ENCODE assay signal across 9 cellular contexts in genomic region chr13:100506154-100506553, GRCh38.
A peak's percentile ranks its signal among the peaks of the same experiment; 100 is the strongest.
DNase-seq lines count a peak whose midpoint lies in the region; ATAC-seq and TF ChIP-seq lines count a peak whose summit lies in the region.
"Had no signal": no experiment of that assay in that cellular context is flagged by ENCODE, and none has a peak within 500 bp of the region (broad histone marks: within the 10 kb centered on the region; RNA-seq: fewer than 3 reads in every experiment).

No MANE protein-coding gene starts in this region.

- H3K27ac ChIP-seq in substantia nigra (ENCODE audit: low read depth, low read length, poor library complexity, severe bottlenecking) (no peak overlapping the region), esophagus squamous epithelium (no peak overlapping the region)
- H3K27ac ChIP-seq: 22Rv1 had no signal

- H3K9me3 Mint-ChIP-seq in activated T-helper 17 cell treated with anti-CD3 and anti-CD28 coated beads, Interleukin-2, amount 50 U/mL, for 72 hours, result no peaks in the 10 kb centered on the region

- no peak for TF ChIP-seq CTCF in esophagus squamous epithelium (IDR thresholded peaks at IDR 0.05)

- 88 to 91% methylated on average over 9 to 15 of the region's 15 CpGs for WGBS in esophagus squamous epithelium, 2 donors

- H3K27me3 ChIP-seq in esophagus squamous epithelium, result no peaks in the 10 kb centered on the region

- TF ChIP-seq POLR2A in esophagus squamous epithelium (IDR thresholded peaks at IDR 0.05), result no peak

- peak overlapping the region; percentile 46 for H3K27ac Mint-ChIP-seq in activated T-helper 17 cell treated with anti-CD3 and anti-CD28 coated beads, Interleukin-2, amount 50 U/mL, for 72 hours

- peak overlapping the region in 1 of 4 donors; percentile 15 for H3K4me3 ChIP-seq in esophagus squamous epithelium

- DNase-seq in NCI-H146 (lab: John Stamatoyannopoulos, UW) (peak; percentile 28), NCI-H146 treated with DMSO at 0.1 percent for 48 hours (lab: John Stamatoyannopoulos, UW; ENCODE audit: unreplicated experiment) (no peak), NCI-H2196 treated with DMSO at 0.1 percent for 48 hours (lab: John Stamatoyannopoulos, UW; ENCODE audit: unreplicated experiment) (no peak), substantia nigra (lab: John Stamatoyannopoulos, UW) (no peak), esophagus squamous epithelium (lab: John Stamatoyannopoulos, UW) (no peak)
- peak; percentile 59 for DNase-seq in stimulated activated CD8-positive, alpha-beta memory T cell treated with anti-CD3 and anti-CD28 coated beads, Interleukin-4, amount 100 ng/mL, for 48 hours

- intact Hi-C loops in esophagus squamous epithelium (cut with DNase I), result no loop called here

- H3K4me1 ChIP-seq in esophagus squamous epithelium, result no peaks in the 10 kb centered on the region

- H3K4me1 Mint-ChIP-seq in activated T-helper 17 cell treated with anti-CD3 and anti-CD28 coated beads, Interleukin-2, amount 50 U/mL, for 72 hours, result peaks cover 19% of the 10 kb centered on the region

- peaks cover 9% of the 10 kb centered on the region for H3K27me3 Mint-ChIP-seq in activated T-helper 17 cell treated with anti-CD3 and anti-CD28 coated beads, Interleukin-2, amount 50 U/mL, for 72 hours

- ATAC-seq in HG03280 (IDR thresholded peaks at IDR 0.05; ENCODE audit: unreplicated experiment), result peak; percentile 70
- peak; percentile 90 for ATAC-seq in activated T-helper 17 cell treated with anti-CD3 and anti-CD28 coated beads, Interleukin-2, amount 50 U/mL, for 72 hours (replicated peaks)

- peak overlapping the region; percentile 64 for H3K4me3 Mint-ChIP-seq in activated T-helper 17 cell treated with anti-CD3 and anti-CD28 coated beads, Interleukin-2, amount 50 U/mL, for 72 hours

- H3K36me3 ChIP-seq in esophagus squamous epithelium, result no peaks in the 10 kb centered on the region

- H3K36me3 Mint-ChIP-seq in activated T-helper 17 cell treated with anti-CD3 and anti-CD28 coated beads, Interleukin-2, amount 50 U/mL, for 72 hours (ENCODE audit: low read depth), result no peaks in the 10 kb centered on the region

- H3K9me3 ChIP-seq in esophagus squamous epithelium, result no peaks in the 10 kb centered on the region

Comparison
In these comparisons a context has a peak if more than half of its experiments do, and no peak if none do; other contexts are left out.
1. DNase-seq: peak in NCI-H146 (single experiment) and stimulated activated CD8-positive, alpha-beta memory T cell treated with anti-CD3 and anti-CD28 coated beads, Interleukin-4, amount 100 ng/mL, for 48 hours (single experiment); none in NCI-H146 treated with DMSO at 0.1 percent for 48 hours (single experiment), NCI-H2196 treated with DMSO at 0.1 percent for 48 hours (single experiment), substantia nigra (0 of 49) and esophagus squamous epithelium (single experiment).